1 cellular context compared by ENCODE assay signal in genomic region chr3:157146664-157147082, GRCh38.
TF ChIP-seq lines count a peak whose summit lies in the region.

No MANE protein-coding gene starts in this region.

TF ChIP-seq in K562, 482 proteins besides CTCF, POLR2A, EP300 and RAD21 (continued from another document and continues in another):
- TF ChIP-seq THAP12 (CRISPR knock-in tag; IDR thresholded peaks at IDR 0.05) (no peak), PHF20 (IDR thresholded peaks at IDR 0.05; ENCODE audit: partially characterized antibody) (no peak), GATA2 (CRISPR knock-in tag; IDR thresholded peaks at IDR 0.05) (no peak), BHLHE40 (IDR thresholded peaks at IDR 0.05; ENCODE audit: low read length) (no peak), RBM22 (IDR thresholded peaks at IDR 0.05; ENCODE audit: low read depth, low read length, poor library complexity, severe bottlenecking) (peak; percentile 81), DNMT1 (IDR thresholded peaks at IDR 0.05) (no peak), PURB (CRISPR knock-in tag; IDR thresholded peaks at IDR 0.05; ENCODE audit: low read depth) (no peak), HNRNPL (IDR thresholded peaks at IDR 0.05; ENCODE audit: low read depth, low read length) (no peak), POLR2B (IDR thresholded peaks at IDR 0.05; ENCODE audit: low read depth, partially characterized antibody) (peak; percentile 43), CSDE1 (IDR thresholded peaks at IDR 0.05) (no peak), KLF1 (tag; IDR thresholded peaks at IDR 0.05) (no peak), ZNF384 (IDR thresholded peaks at IDR 0.05; ENCODE audit: low read depth, low read length) (no peak), WHSC1 (IDR thresholded peaks at IDR 0.05; ENCODE audit: low read length) (no peak), PRMT5 (CRISPR knock-in tag; IDR thresholded peaks at IDR 0.05) (no peak), PHTF2 (CRISPR knock-in tag; IDR thresholded peaks at IDR 0.05) (no peak), BRD4 (IDR thresholded peaks at IDR 0.05) (no peak), ZNF436 (CRISPR knock-in tag; IDR thresholded peaks at IDR 0.05) (no peak), ZNF717 (CRISPR knock-in tag; IDR thresholded peaks at IDR 0.05) (no peak), RBFOX2 (IDR thresholded peaks at IDR 0.05; ENCODE audit: low read depth, low read length) (0 out of 2 replicates have a peak, but pooled peaks have one; percentile 7), ZNF696 (CRISPR knock-in tag; conservative IDR thresholded peaks at IDR 0.05) (no peak), MAZ (CRISPR knock-in tag; conservative IDR thresholded peaks at IDR 0.05 in 1 of 2, IDR thresholded peaks at IDR 0.05 in 1 of 2) (0 out of 4 replicates have a peak, but pooled peaks of 1 of the 2 experiments have one; percentile 17), FOXA3 (CRISPR knock-in tag; conservative IDR thresholded peaks at IDR 0.05 in 1 of 2, IDR thresholded peaks at IDR 0.05 in 1 of 2) (no peak), ARID2 (IDR thresholded peaks at IDR 0.05) (no peak), U2AF1 (optimal IDR thresholded peaks at IDR 0.05; ENCODE audit: low read depth, low read length) (no peak), POLR2AphosphoS2 (IDR thresholded peaks at IDR 0.05; ENCODE audit: low read length) (no peak), ZKSCAN8 (CRISPR knock-in tag; IDR thresholded peaks at IDR 0.05) (no peak), CREM (IDR thresholded peaks at IDR 0.05; ENCODE audit: low read depth) (no peak), ZNF197 (CRISPR knock-in tag; IDR thresholded peaks at IDR 0.05; ENCODE audit: low read depth) (no peak), CREB5 (CRISPR knock-in tag; IDR thresholded peaks at IDR 0.05) (no peak), SLC30A9 (CRISPR knock-in tag; IDR thresholded peaks at IDR 0.05) (no peak), KAT8 (IDR thresholded peaks at IDR 0.05; ENCODE audit: low read depth) (no peak), PCBP1 (IDR thresholded peaks at IDR 0.05; ENCODE audit: low read depth, low read length, poor library complexity, severe bottlenecking) (no peak), CTBP1 (IDR thresholded peaks at IDR 0.05; ENCODE audit: borderline replicate concordance) (no peak), ZNF695 (CRISPR knock-in tag; IDR thresholded peaks at IDR 0.05) (no peak), MTA1 (IDR thresholded peaks at IDR 0.05; ENCODE audit: borderline replicate concordance) (no peak), MED1 (CRISPR knock-in tag; IDR thresholded peaks at IDR 0.05; ENCODE audit: borderline replicate concordance) (no peak), BCOR (IDR thresholded peaks at IDR 0.05) (no peak), ZNF583 (CRISPR knock-in tag; IDR thresholded peaks at IDR 0.05) (no peak), ZNF165 (CRISPR knock-in tag; IDR thresholded peaks at IDR 0.05; ENCODE audit: borderline replicate concordance) (no peak), ZNF507 (tag; conservative IDR thresholded peaks at IDR 0.05) (no peak), CCAR2 (IDR thresholded peaks at IDR 0.05; ENCODE audit: low read depth, low read length) (no peak), POLR2AphosphoS5 (IDR thresholded peaks at IDR 0.05; ENCODE audit: control insufficient read depth, insufficient read depth, low read depth, low read length) (peak; percentile 38; the same call in 1 of the 2 replicates)
- TF ChIP-seq, protein P1, sequence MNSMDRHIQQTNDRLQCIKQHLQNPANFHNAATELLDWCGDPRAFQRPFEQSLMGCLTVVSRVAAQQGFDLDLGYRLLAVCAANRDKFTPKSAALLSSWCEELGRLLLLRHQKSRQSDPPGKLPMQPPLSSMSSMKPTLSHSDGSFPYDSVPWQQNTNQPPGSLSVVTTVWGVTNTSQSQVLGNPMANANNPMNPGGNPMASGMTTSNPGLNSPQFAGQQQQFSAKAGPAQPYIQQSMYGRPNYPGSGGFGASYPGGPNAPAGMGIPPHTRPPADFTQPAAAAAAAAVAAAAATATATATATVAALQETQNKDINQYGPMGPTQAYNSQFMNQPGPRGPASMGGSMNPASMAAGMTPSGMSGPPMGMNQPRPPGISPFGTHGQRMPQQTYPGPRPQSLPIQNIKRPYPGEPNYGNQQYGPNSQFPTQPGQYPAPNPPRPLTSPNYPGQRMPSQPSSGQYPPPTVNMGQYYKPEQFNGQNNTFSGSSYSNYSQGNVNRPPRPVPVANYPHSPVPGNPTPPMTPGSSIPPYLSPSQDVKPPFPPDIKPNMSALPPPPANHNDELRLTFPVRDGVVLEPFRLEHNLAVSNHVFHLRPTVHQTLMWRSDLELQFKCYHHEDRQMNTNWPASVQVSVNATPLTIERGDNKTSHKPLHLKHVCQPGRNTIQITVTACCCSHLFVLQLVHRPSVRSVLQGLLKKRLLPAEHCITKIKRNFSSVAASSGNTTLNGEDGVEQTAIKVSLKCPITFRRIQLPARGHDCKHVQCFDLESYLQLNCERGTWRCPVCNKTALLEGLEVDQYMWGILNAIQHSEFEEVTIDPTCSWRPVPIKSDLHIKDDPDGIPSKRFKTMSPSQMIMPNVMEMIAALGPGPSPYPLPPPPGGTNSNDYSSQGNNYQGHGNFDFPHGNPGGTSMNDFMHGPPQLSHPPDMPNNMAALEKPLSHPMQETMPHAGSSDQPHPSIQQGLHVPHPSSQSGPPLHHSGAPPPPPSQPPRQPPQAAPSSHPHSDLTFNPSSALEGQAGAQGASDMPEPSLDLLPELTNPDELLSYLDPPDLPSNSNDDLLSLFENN (IDR thresholded peaks at IDR 0.05; ENCODE audit: low read depth in 2 of 2, low read length in 2 of 2): no peak
- TF ChIP-seq, protein P2, sequence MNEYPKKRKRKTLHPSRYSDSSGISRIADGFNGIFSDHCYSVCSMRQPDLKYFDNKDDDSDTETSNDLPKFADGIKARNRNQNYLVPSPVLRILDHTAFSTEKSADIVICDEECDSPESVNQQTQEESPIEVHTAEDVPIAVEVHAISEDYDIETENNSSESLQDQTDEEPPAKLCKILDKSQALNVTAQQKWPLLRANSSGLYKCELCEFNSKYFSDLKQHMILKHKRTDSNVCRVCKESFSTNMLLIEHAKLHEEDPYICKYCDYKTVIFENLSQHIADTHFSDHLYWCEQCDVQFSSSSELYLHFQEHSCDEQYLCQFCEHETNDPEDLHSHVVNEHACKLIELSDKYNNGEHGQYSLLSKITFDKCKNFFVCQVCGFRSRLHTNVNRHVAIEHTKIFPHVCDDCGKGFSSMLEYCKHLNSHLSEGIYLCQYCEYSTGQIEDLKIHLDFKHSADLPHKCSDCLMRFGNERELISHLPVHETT (CRISPR knock-in tag; conservative IDR thresholded peaks at IDR 0.05 in 1 of 2, IDR thresholded peaks at IDR 0.05 in 1 of 2): no peak
- TF ChIP-seq, protein P3, sequence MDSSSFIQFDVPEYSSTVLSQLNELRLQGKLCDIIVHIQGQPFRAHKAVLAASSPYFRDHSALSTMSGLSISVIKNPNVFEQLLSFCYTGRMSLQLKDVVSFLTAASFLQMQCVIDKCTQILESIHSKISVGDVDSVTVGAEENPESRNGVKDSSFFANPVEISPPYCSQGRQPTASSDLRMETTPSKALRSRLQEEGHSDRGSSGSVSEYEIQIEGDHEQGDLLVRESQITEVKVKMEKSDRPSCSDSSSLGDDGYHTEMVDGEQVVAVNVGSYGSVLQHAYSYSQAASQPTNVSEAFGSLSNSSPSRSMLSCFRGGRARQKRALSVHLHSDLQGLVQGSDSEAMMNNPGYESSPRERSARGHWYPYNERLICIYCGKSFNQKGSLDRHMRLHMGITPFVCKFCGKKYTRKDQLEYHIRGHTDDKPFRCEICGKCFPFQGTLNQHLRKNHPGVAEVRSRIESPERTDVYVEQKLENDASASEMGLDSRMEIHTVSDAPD (CRISPR knock-in tag; IDR thresholded peaks at IDR 0.05): no peak
- TF ChIP-seq, protein P4, sequence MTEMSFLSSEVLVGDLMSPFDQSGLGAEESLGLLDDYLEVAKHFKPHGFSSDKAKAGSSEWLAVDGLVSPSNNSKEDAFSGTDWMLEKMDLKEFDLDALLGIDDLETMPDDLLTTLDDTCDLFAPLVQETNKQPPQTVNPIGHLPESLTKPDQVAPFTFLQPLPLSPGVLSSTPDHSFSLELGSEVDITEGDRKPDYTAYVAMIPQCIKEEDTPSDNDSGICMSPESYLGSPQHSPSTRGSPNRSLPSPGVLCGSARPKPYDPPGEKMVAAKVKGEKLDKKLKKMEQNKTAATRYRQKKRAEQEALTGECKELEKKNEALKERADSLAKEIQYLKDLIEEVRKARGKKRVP (CRISPR knock-in tag; IDR thresholded peaks at IDR 0.05): 0 out of 2 replicates have a peak, but pooled peaks have one; percentile 10
- TF ChIP-seq, protein P5, sequence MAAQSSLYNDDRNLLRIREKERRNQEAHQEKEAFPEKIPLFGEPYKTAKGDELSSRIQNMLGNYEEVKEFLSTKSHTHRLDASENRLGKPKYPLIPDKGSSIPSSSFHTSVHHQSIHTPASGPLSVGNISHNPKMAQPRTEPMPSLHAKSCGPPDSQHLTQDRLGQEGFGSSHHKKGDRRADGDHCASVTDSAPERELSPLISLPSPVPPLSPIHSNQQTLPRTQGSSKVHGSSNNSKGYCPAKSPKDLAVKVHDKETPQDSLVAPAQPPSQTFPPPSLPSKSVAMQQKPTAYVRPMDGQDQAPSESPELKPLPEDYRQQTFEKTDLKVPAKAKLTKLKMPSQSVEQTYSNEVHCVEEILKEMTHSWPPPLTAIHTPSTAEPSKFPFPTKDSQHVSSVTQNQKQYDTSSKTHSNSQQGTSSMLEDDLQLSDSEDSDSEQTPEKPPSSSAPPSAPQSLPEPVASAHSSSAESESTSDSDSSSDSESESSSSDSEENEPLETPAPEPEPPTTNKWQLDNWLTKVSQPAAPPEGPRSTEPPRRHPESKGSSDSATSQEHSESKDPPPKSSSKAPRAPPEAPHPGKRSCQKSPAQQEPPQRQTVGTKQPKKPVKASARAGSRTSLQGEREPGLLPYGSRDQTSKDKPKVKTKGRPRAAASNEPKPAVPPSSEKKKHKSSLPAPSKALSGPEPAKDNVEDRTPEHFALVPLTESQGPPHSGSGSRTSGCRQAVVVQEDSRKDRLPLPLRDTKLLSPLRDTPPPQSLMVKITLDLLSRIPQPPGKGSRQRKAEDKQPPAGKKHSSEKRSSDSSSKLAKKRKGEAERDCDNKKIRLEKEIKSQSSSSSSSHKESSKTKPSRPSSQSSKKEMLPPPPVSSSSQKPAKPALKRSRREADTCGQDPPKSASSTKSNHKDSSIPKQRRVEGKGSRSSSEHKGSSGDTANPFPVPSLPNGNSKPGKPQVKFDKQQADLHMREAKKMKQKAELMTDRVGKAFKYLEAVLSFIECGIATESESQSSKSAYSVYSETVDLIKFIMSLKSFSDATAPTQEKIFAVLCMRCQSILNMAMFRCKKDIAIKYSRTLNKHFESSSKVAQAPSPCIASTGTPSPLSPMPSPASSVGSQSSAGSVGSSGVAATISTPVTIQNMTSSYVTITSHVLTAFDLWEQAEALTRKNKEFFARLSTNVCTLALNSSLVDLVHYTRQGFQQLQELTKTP (IDR thresholded peaks at IDR 0.05; ENCODE audit: low read depth in 1 of 2, partially characterized antibody in 2 of 2): no peak
- TF ChIP-seq, protein P6, sequence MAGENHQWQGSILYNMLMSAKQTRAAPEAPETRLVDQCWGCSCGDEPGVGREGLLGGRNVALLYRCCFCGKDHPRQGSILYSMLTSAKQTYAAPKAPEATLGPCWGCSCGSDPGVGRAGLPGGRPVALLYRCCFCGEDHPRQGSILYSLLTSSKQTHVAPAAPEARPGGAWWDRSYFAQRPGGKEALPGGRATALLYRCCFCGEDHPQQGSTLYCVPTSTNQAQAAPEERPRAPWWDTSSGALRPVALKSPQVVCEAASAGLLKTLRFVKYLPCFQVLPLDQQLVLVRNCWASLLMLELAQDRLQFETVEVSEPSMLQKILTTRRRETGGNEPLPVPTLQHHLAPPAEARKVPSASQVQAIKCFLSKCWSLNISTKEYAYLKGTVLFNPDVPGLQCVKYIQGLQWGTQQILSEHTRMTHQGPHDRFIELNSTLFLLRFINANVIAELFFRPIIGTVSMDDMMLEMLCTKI (IDR thresholded peaks at IDR 0.05; ENCODE audit: partially characterized antibody): no peak
- TF ChIP-seq, protein P7, sequence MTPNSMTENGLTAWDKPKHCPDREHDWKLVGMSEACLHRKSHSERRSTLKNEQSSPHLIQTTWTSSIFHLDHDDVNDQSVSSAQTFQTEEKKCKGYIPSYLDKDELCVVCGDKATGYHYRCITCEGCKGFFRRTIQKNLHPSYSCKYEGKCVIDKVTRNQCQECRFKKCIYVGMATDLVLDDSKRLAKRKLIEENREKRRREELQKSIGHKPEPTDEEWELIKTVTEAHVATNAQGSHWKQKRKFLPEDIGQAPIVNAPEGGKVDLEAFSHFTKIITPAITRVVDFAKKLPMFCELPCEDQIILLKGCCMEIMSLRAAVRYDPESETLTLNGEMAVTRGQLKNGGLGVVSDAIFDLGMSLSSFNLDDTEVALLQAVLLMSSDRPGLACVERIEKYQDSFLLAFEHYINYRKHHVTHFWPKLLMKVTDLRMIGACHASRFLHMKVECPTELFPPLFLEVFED (CRISPR knock-in tag; conservative IDR thresholded peaks at IDR 0.05): no peak
- TF ChIP-seq, protein P8, sequence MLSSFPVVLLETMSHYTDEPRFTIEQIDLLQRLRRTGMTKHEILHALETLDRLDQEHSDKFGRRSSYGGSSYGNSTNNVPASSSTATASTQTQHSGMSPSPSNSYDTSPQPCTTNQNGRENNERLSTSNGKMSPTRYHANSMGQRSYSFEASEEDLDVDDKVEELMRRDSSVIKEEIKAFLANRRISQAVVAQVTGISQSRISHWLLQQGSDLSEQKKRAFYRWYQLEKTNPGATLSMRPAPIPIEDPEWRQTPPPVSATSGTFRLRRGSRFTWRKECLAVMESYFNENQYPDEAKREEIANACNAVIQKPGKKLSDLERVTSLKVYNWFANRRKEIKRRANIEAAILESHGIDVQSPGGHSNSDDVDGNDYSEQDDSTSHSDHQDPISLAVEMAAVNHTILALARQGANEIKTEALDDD (IDR thresholded peaks at IDR 0.05): 0 out of 2 replicates have a peak, but pooled peaks have one; percentile 18
